ENCODE assay signal across 8 cellular contexts in the genomic region with DNA sequence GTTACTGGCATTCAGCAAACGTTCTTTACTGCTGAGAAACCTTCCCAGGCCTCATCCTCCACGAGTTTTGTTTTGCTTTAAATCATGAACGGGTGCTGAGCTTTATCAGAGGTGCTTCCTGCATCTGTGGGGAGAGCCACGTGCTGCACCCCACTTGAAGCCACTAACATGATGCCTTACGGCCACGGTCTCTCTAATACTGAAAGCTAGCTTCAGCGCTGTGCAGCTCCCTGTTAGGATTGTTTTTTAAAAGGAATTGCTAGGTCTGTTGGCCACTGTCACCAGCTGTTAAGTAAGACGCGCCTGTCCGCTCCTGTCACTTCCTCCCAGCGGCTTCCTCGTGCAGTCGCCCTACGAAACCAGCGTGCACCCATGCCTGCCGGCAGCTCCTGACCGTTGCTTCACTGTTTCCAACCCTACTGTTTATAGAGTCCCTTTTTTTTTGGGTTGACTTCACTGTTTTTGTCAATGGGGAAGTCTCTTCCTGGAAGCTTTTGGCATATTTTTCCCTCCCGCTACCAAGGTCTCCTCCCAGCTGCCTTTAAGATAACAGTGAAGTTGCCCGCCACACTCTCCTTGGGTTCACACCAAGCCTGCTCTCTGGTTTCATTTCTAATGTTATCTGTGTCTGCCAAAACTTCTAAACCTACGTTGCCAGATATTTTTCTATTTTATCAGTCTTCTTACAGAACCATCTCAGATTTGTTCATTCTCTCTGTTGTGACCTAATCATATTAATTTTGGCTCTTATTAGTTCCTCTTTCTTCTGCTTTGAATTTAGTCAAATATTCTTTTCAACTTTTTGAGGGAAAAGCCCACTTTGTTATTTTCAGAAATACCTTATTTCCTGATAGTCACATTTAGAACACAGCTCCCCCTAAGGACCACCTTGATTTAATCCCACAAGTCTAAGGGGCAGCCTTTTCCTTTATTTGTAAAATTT. TPM values are rescaled to one million over a fixed set of nuclear protein-coding genes. Genes with fewer than 3 reads are reported as not detected.
DNase-seq lines count a peak whose midpoint lies in the region; ATAC-seq and TF ChIP-seq lines count a peak whose summit lies in the region.

No MANE protein-coding gene starts in this region.

- H3K4me1 ChIP-seq in CD8-positive, alpha-beta memory T cell (ENCODE audit: insufficient read depth, low read length) = peaks cover 46% of the 10 kb centered on the region
- peaks cover 0 to 39% (median 12%) of the 10 kb centered on the region in 4 donors for H3K4me1 ChIP-seq in Peyer's patch
- H3K4me1 ChIP-seq in left ventricle myocardium inferior = peaks cover 42% of the 10 kb centered on the region
- peaks cover 0 to 11% of the 10 kb centered on the region in 2 donors for H3K4me1 ChIP-seq in thyroid gland

- 72 to 75% methylated on average over 20 of the region's 20 CpGs for WGBS in thyroid gland, 2 donors

- peak in 2 of 5 donors; percentile 27 to 34 for DNase-seq in CD8-positive, alpha-beta memory T cell
- DNase-seq in Peyer's patch = peak in 2 of 3 donors; percentile 73 to 80
- peak; percentile 64 for DNase-seq in left ventricle myocardium inferior
- peak; percentile 64 for DNase-seq in ureter (ENCODE audit: low spot score)
- no peak for DNase-seq in NCI-H2081 (lab: John Stamatoyannopoulos, UW)
- DNase-seq in thyroid gland = no peak
- no peak for DNase-seq in NCI-H2196 treated with DMSO at 0.1 percent for 48 hours (lab: John Stamatoyannopoulos, UW; ENCODE audit: unreplicated experiment)

- POLR2A ChIA-PET in CD8-positive, alpha-beta memory T cell (lab: Charles Lee) = interaction anchor here (0.5 to 1.5 kb wide), 5 partner anchors 11 to 1272 kb away, joined by 3 to 6 read pairs (median 4); partner anchors contain the start of gene LPCAT1

- peaks cover 9% of the 10 kb centered on the region for H3K36me3 ChIP-seq in CD8-positive, alpha-beta memory T cell (ENCODE audit: insufficient read depth, low read length)
- no peaks in the 10 kb centered on the region for H3K36me3 ChIP-seq in Peyer's patch
- H3K36me3 ChIP-seq in left ventricle myocardium inferior = no peaks in the 10 kb centered on the region
- H3K36me3 ChIP-seq in thyroid gland = no peaks in the 10 kb centered on the region

- TF ChIP-seq CTCF in Peyer's patch (IDR thresholded peaks at IDR 0.05) (no peak), left ventricle myocardium inferior (IDR thresholded peaks at IDR 0.05; ENCODE audit: borderline replicate concordance) (no peak), thyroid gland (IDR thresholded peaks at IDR 0.05) (no peak)

- H3K27me3 ChIP-seq in CD8-positive, alpha-beta memory T cell (ENCODE audit: insufficient read depth, low read length, poor library complexity, severe bottlenecking) = no peaks in the 10 kb centered on the region
- H3K27me3 ChIP-seq in Peyer's patch (no peaks in the 10 kb centered on the region), left ventricle myocardium inferior (ENCODE audit: low read depth) (no peaks in the 10 kb centered on the region), thyroid gland (no peaks in the 10 kb centered on the region)

- peak overlapping the region; percentile 46 to 91 (median 72) for H3K4me3 Mint-ChIP-seq in CD8-positive, alpha-beta memory T cell

- peaks cover 0 to 3% of the 10 kb centered on the region in 2 donors for H3K27me3 Mint-ChIP-seq in CD8-positive, alpha-beta memory T cell

- TF ChIP-seq POLR2A in Peyer's patch (IDR thresholded peaks at IDR 0.05) (no peak), thyroid gland (IDR thresholded peaks at IDR 0.05) (no peak)

- no peak overlapping the region for H3K4me3 ChIP-seq in CD8-positive, alpha-beta memory T cell (ENCODE audit: low read length)
- peak overlapping the region in 2 of 4 donors; percentile 5 to 18 for H3K4me3 ChIP-seq in Peyer's patch
- peak overlapping the region; percentile 4 for H3K4me3 ChIP-seq in left ventricle myocardium inferior
- H3K4me3 ChIP-seq in thyroid gland (replicated peaks in 1 of 3) = no peak overlapping the region

- peaks cover 0 to 59% (median 11%) of the 10 kb centered on the region in 3 donors for H3K36me3 Mint-ChIP-seq in CD8-positive, alpha-beta memory T cell

- peak; percentile 19 for ATAC-seq in GM21619 (IDR thresholded peaks at IDR 0.05; ENCODE audit: unreplicated experiment)

- H3K4me1 Mint-ChIP-seq in CD8-positive, alpha-beta memory T cell = peaks cover 62 to 90% (median 68%) of the 10 kb centered on the region in 3 donors

- intact Hi-C loops in left ventricle myocardium inferior (cut with micrococcal nuclease) (no loop called here), thyroid gland (cut with DNase I) (no loop called here)

- CTCF ChIA-PET in CD8-positive, alpha-beta memory T cell (lab: Charles Lee) = interaction anchor here (1.1 to 2.1 kb wide), 6 partner anchors 12 to 141 kb away, joined by 3 to 10 read pairs (median 6); partner anchors contain the start of gene LPCAT1

- peak overlapping the region; percentile 81 to 98 (median 90) for H3K27ac Mint-ChIP-seq in CD8-positive, alpha-beta memory T cell

- H3K9me3 Mint-ChIP-seq in CD8-positive, alpha-beta memory T cell = no peaks in the 10 kb centered on the region

- H3K9me3 ChIP-seq in CD8-positive, alpha-beta memory T cell (ENCODE audit: low read length) = no peaks in the 10 kb centered on the region
- H3K9me3 ChIP-seq in Peyer's patch (no peaks in the 10 kb centered on the region), left ventricle myocardium inferior (replicated peaks) (no peaks in the 10 kb centered on the region), thyroid gland (no peaks in the 10 kb centered on the region)

- peak overlapping the region; percentile 17 for H3K27ac ChIP-seq in CD8-positive, alpha-beta memory T cell (ENCODE audit: low read depth, low read length)
- H3K27ac ChIP-seq in Peyer's patch (peak overlapping the region; percentile 18 to 71 (median 51)), left ventricle myocardium inferior (replicated peaks) (peak overlapping the region; percentile 23), thyroid gland (no peak overlapping the region)

RNA-seq across cellular contexts. Expression of gene LPCAT1, which starts 20.2 kb away (rescaled TPM):
- 100 to 1,000 TPM in 1 of 2 experiments, 10 to 100 TPM in 1; 92.5 to 101 TPM for total RNA-seq in CD8-positive, alpha-beta memory T cell
- polyA plus RNA-seq in CD8-positive, alpha-beta memory T cell = 95.9 TPM
- total RNA-seq in Peyer's patch (10 to 100 TPM in 3 of 4 donors, 1 to 10 TPM in 1; 8.8 to 59.4 (median 28.5) TPM), left ventricle myocardium inferior (11.0 TPM), ureter (48.0 TPM), thyroid gland (10 to 100 TPM; 30.9 to 35.7 (median 33.3) TPM)

RNA-seq across cellular contexts. Expression of gene SLC6A3, which starts 58.3 kb away (rescaled TPM):
- not detected for total RNA-seq in CD8-positive, alpha-beta memory T cell
- polyA plus RNA-seq in CD8-positive, alpha-beta memory T cell = not detected
- total RNA-seq in Peyer's patch (under 1 TPM in 2 of 4 donors, not detected in 2; 0.40 to 0.70 TPM), left ventricle myocardium inferior (not detected), ureter (0.57 TPM), thyroid gland (under 1 TPM in 3 of 4 donors, not detected in 1; 0.54 to 0.67 (median 0.54) TPM)

Comparison
In these comparisons a context has a peak if more than half of its experiments do, and no peak if none do; other contexts are left out.
1. DNase-seq: peak in Peyer's patch (2 of 3), left ventricle myocardium inferior (single experiment) and ureter (single experiment); none in NCI-H2081 (0 of 2), thyroid gland (0 of 2) and NCI-H2196 treated with DMSO at 0.1 percent for 48 hours (single experiment).
2. H3K27ac ChIP-seq: peak in CD8-positive, alpha-beta memory T cell (single experiment), Peyer's patch (4 of 4) and left ventricle myocardium inferior (single experiment); none in thyroid gland (0 of 3).